1 cellular context compared by ENCODE assay signal in genomic region chr5:126681970-126682369, GRCh38.
TF ChIP-seq lines count a peak whose summit lies in the region.

No MANE protein-coding gene starts in this region.

TF ChIP-seq in SK-N-SH, 30 proteins besides CTCF, POLR2A, EP300 and RAD21 (continued from another document):
- TF ChIP-seq PBX3 (IDR thresholded peaks at IDR 0.05) = 0 out of 2 replicates have a peak, but pooled peaks have one; percentile 25
- no peak for TF ChIP-seq SMC3 (IDR thresholded peaks at IDR 0.05; ENCODE audit: low read depth, low read length)
- TF ChIP-seq USF2 (IDR thresholded peaks at IDR 0.05; ENCODE audit: borderline replicate concordance, low read depth, low read length) = no peak
- TF ChIP-seq ZBTB33 (IDR thresholded peaks at IDR 0.05; ENCODE audit: borderline replicate concordance, low read depth) = no peak
- no peak for TF ChIP-seq SIN3A (IDR thresholded peaks at IDR 0.05; ENCODE audit: borderline replicate concordance, low read depth, low read length)
TF ChIP-seq in SK-N-SH: peak in this region for 1.
